Comparison of ENCODE assay signal across 9 cellular contexts in genomic region chr18:22324191-22325131, GRCh38.
DNase-seq lines count a peak whose midpoint lies in the region; ATAC-seq lines count a peak whose summit lies in the region.
"Had no signal": no experiment of that assay in that cellular context is flagged by ENCODE, and none has a peak within 500 bp of the region (broad histone marks: within the 10 kb centered on the region; RNA-seq: fewer than 3 reads in every experiment).

No MANE protein-coding gene starts in this region.

- POLR2A ChIA-PET in activated naive CD8-positive, alpha-beta T cell treated with anti-CD3 and anti-CD28 coated beads, Interleukin-2, amount 10 ng/mL, durations not matched to agents 7 days and 5 days (lab: Charles Lee) = no interaction called here

- no peaks in the 10 kb centered on the region for H3K9me3 ChIP-seq in right cardiac atrium (ENCODE audit: control insufficient read depth, low read length)

- ATAC-seq in activated naive CD8-positive, alpha-beta T cell treated with anti-CD3 and anti-CD28 coated beads, Interleukin-2, amount 10 ng/mL, durations not matched to agents 7 days and 5 days (ENCODE audit: low read depth) = no peak
- ATAC-seq in right cardiac atrium = peak; percentile 84 to 87
- no peak for ATAC-seq in activated naive CD4-positive, alpha-beta T cell treated with anti-CD3 and anti-CD28 coated beads, Interleukin-2, amount 50 U/mL, for 72 hours

- peaks cover 1% of the 10 kb centered on the region for H3K9me3 Mint-ChIP-seq in activated naive CD8-positive, alpha-beta T cell treated with anti-CD3 and anti-CD28 coated beads, Interleukin-2, amount 10 ng/mL, durations not matched to agents 7 days and 5 days
- peaks cover 8 to 9% of the 10 kb centered on the region in 2 donors for H3K9me3 Mint-ChIP-seq in activated naive CD4-positive, alpha-beta T cell treated with anti-CD3 and anti-CD28 coated beads, Interleukin-2, amount 50 U/mL, for 72 hours

- 5% methylated on average over 30 of the region's 30 CpGs for WGBS in right cardiac atrium

- peak overlapping the region; percentile 39 for H3K4me3 ChIP-seq in right cardiac atrium (ENCODE audit: low read length)

- H3K36me3 Mint-ChIP-seq in activated naive CD8-positive, alpha-beta T cell treated with anti-CD3 and anti-CD28 coated beads, Interleukin-2, amount 10 ng/mL, durations not matched to agents 7 days and 5 days = no peaks in the 10 kb centered on the region
- H3K36me3 Mint-ChIP-seq in activated naive CD4-positive, alpha-beta T cell treated with anti-CD3 and anti-CD28 coated beads, Interleukin-2, amount 50 U/mL, for 72 hours = no peaks in the 10 kb centered on the region

- H3K4me1 ChIP-seq in right cardiac atrium (ENCODE audit: control insufficient read depth, insufficient read depth, low read length) = peaks cover 8% of the 10 kb centered on the region

- no peaks in the 10 kb centered on the region for H3K27me3 ChIP-seq in right cardiac atrium (ENCODE audit: control insufficient read depth, insufficient read depth)

- H3K4me1 Mint-ChIP-seq in activated naive CD8-positive, alpha-beta T cell treated with anti-CD3 and anti-CD28 coated beads, Interleukin-2, amount 10 ng/mL, durations not matched to agents 7 days and 5 days = no peaks in the 10 kb centered on the region

- H3K27me3 Mint-ChIP-seq in activated naive CD8-positive, alpha-beta T cell treated with anti-CD3 and anti-CD28 coated beads, Interleukin-2, amount 10 ng/mL, durations not matched to agents 7 days and 5 days = peaks cover 2% of the 10 kb centered on the region

- peak overlapping the region; percentile 37 for H3K4me3 Mint-ChIP-seq in activated naive CD8-positive, alpha-beta T cell treated with anti-CD3 and anti-CD28 coated beads, Interleukin-2, amount 10 ng/mL, durations not matched to agents 7 days and 5 days

- intact Hi-C loops in right cardiac atrium (cut with DNase I) = no loop called here
- intact Hi-C loops in posterior vena cava (cut with DNase I) = no loop called here

- H3K27ac Mint-ChIP-seq in activated naive CD8-positive, alpha-beta T cell treated with anti-CD3 and anti-CD28 coated beads, Interleukin-2, amount 10 ng/mL, durations not matched to agents 7 days and 5 days = no peak overlapping the region
- no peak overlapping the region for H3K27ac Mint-ChIP-seq in activated naive CD4-positive, alpha-beta T cell treated with anti-CD3 and anti-CD28 coated beads, Interleukin-2, amount 50 U/mL, for 72 hours

- H3K27ac ChIP-seq in right cardiac atrium (ENCODE audit: low read length) = peak overlapping the region; percentile 92

- DNase-seq in Daoy (ENCODE audit: low read depth) = peak; percentile 51
- DNase-seq in activated naive CD8-positive, alpha-beta T cell treated with anti-CD3 and anti-CD28 coated beads, Interleukin-2, amount 10 ng/mL, durations not matched to agents 7 days and 5 days = no peak
- peak; percentile 81 to 93 (median 91) for DNase-seq in right cardiac atrium
- DNase-seq in posterior vena cava (ENCODE audit: low spot score) = peak; percentile 92
- DNase-seq in midbrain (lab: John Stamatoyannopoulos, UW) = no peak
- DNase-seq in germinal center (ENCODE audit: low spot score) = no peak
- DNase-seq in HCEC 1CT = no peak
- no peak for DNase-seq in activated naive CD4-positive, alpha-beta T cell treated with anti-CD3 and anti-CD28 coated beads, Interleukin-2, amount 50 U/mL, for 72 hours (ENCODE audit: low spot score in 2 of 2)
- DNase-seq: NCI-H1105 had no signal

Comparison
In these comparisons a context has a peak if more than half of its experiments do, and no peak if none do; other contexts are left out.
1. DNase-seq: peak in Daoy (single experiment), right cardiac atrium (3 of 3) and posterior vena cava (single experiment); none in activated naive CD8-positive, alpha-beta T cell treated with anti-CD3 and anti-CD28 coated beads, Interleukin-2, amount 10 ng/mL, durations not matched to agents 7 days and 5 days (single experiment), midbrain (single experiment), germinal center (single experiment), HCEC 1CT (single experiment) and activated naive CD4-positive, alpha-beta T cell treated with anti-CD3 and anti-CD28 coated beads, Interleukin-2, amount 50 U/mL, for 72 hours (0 of 2).
2. ATAC-seq: peak in right cardiac atrium (2 of 2); none in activated naive CD8-positive, alpha-beta T cell treated with anti-CD3 and anti-CD28 coated beads, Interleukin-2, amount 10 ng/mL, durations not matched to agents 7 days and 5 days (single experiment) and activated naive CD4-positive, alpha-beta T cell treated with anti-CD3 and anti-CD28 coated beads, Interleukin-2, amount 50 U/mL, for 72 hours (0 of 2).